ENCODE assay signal across 8 cellular contexts in genomic region chr4:17385403-17385802, GRCh38.
DNase-seq lines count a peak whose midpoint lies in the region; ATAC-seq, FAIRE-seq and TF ChIP-seq lines count a peak whose summit lies in the region.

No MANE protein-coding gene starts in this region.

- TF ChIP-seq CTCF in bronchial epithelial cell (IDR thresholded peaks at IDR 0.05; ENCODE audit: insufficient read depth, low read length, severe bottlenecking) (no peak), endothelial cell (IDR thresholded peaks at IDR 0.05; ENCODE audit: unreplicated experiment) (no peak)

- no peaks in the 10 kb centered on the region for H3K9me3 Mint-ChIP-seq in endothelial cell (ENCODE audit: unreplicated experiment)

- no peaks in the 10 kb centered on the region for H3K36me3 Mint-ChIP-seq in endothelial cell (ENCODE audit: low read depth, unreplicated experiment)

- no peak overlapping the region for H3K27ac Mint-ChIP-seq in endothelial cell (ENCODE audit: unreplicated experiment)

- DNase-seq in ELR (ENCODE audit: low read depth) (peak; percentile 33), HuH-7 (ENCODE audit: low spot score) (peak; percentile 22), bronchial epithelial cell (ENCODE audit: low read depth) (peak; percentile 1), pons (ENCODE audit: low spot score) (peak; percentile 68), endothelial cell (ENCODE audit: low spot score) (no peak), NCI-H2107 treated with DMSO at 0.1 percent for 48 hours (lab: John Stamatoyannopoulos, UW; ENCODE audit: unreplicated experiment) (no peak)

- no peaks in the 10 kb centered on the region for H3K4me1 Mint-ChIP-seq in endothelial cell (ENCODE audit: unreplicated experiment)

- no peak overlapping the region for H3K4me3 Mint-ChIP-seq in endothelial cell (ENCODE audit: unreplicated experiment)

- ATAC-seq in GM19452 (IDR thresholded peaks at IDR 0.05; ENCODE audit: unreplicated experiment) (peak; percentile 58), esophagus mucosa (no peak)

- no peak overlapping the region for H3K4me3 ChIP-seq in bronchial epithelial cell (ENCODE audit: low read depth, low read length)

- no peaks in the 10 kb centered on the region for H3K27me3 Mint-ChIP-seq in endothelial cell (ENCODE audit: unreplicated experiment)

- no peak for FAIRE-seq in bronchial epithelial cell (lab: Jason Lieb, UNC)

- H3K36me3 ChIP-seq in bronchial epithelial cell (ENCODE audit: control insufficient read depth, insufficient read depth, low read length): no peaks in the 10 kb centered on the region

- no peaks in the 10 kb centered on the region for H3K27me3 ChIP-seq in bronchial epithelial cell (ENCODE audit: control insufficient read depth, insufficient read depth, low read length)

Comparison
In these comparisons a context has a peak if more than half of its experiments do, and no peak if none do; other contexts are left out.
1. DNase-seq: peak in ELR (single experiment), HuH-7 (single experiment), bronchial epithelial cell (single experiment) and pons (single experiment); none in endothelial cell (single experiment) and NCI-H2107 treated with DMSO at 0.1 percent for 48 hours (single experiment).